2 cellular contexts compared by ENCODE assay signal in genomic region chr12:56326533-56326932, GRCh38.
TF ChIP-seq lines count a peak whose summit lies in the region.

No MANE protein-coding gene starts in this region.

TF ChIP-seq in Ishikawa, 13 proteins besides CTCF, POLR2A, EP300 and RAD21:
- TF ChIP-seq, protein P1, sequence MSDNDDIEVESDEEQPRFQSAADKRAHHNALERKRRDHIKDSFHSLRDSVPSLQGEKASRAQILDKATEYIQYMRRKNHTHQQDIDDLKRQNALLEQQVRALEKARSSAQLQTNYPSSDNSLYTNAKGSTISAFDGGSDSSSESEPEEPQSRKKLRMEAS (IDR thresholded peaks at IDR 0.05), result no peak
- no peak for TF ChIP-seq TAF1 (IDR thresholded peaks at IDR 0.05; ENCODE audit: low read depth)
- peak; percentile 43; the same call in 1 of the 2 replicates for TF ChIP-seq NFIC (IDR thresholded peaks at IDR 0.05)
TF ChIP-seq in Ishikawa: peak in this region for 1.

TF ChIP-seq in K562, 482 proteins besides CTCF, POLR2A, EP300 and RAD21:
- TF ChIP-seq ZNF518B (CRISPR knock-in tag; IDR thresholded peaks at IDR 0.05) (no peak), NCOA2 (IDR thresholded peaks at IDR 0.05; ENCODE audit: partially characterized antibody in 2 of 2) (no peak), TOE1 (IDR thresholded peaks at IDR 0.05; ENCODE audit: borderline replicate concordance) (no peak), TOE1 (CRISPR knock-in tag; IDR thresholded peaks at IDR 0.05; ENCODE audit: borderline replicate concordance, low read depth) (no peak), NRF1 (conservative IDR thresholded peaks at IDR 0.05 in 1 of 2, IDR thresholded peaks at IDR 0.05 in 1 of 2) (no peak), MAFG (tag; conservative IDR thresholded peaks at IDR 0.05) (no peak), ATF6 (CRISPR knock-in tag; IDR thresholded peaks at IDR 0.05) (no peak), CBFA2T2 (conservative IDR thresholded peaks at IDR 0.05) (no peak), ZFP36 (IDR thresholded peaks at IDR 0.05; ENCODE audit: low read depth, low read length, partially characterized antibody) (no peak), ZNF778 (CRISPR knock-in tag; IDR thresholded peaks at IDR 0.05) (no peak), NFIX (CRISPR knock-in tag; IDR thresholded peaks at IDR 0.05; ENCODE audit: low read depth) (peak; percentile 60), ZNF507 (tag; conservative IDR thresholded peaks at IDR 0.05) (no peak), NFIC (IDR thresholded peaks at IDR 0.05) (peak; percentile 93)
- TF ChIP-seq, protein P2, sequence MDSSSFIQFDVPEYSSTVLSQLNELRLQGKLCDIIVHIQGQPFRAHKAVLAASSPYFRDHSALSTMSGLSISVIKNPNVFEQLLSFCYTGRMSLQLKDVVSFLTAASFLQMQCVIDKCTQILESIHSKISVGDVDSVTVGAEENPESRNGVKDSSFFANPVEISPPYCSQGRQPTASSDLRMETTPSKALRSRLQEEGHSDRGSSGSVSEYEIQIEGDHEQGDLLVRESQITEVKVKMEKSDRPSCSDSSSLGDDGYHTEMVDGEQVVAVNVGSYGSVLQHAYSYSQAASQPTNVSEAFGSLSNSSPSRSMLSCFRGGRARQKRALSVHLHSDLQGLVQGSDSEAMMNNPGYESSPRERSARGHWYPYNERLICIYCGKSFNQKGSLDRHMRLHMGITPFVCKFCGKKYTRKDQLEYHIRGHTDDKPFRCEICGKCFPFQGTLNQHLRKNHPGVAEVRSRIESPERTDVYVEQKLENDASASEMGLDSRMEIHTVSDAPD (CRISPR knock-in tag; IDR thresholded peaks at IDR 0.05), result no peak
